In genomic region chr5:93224624-93225023, GRCh38 we compare ENCODE assay signal across 24 cellular contexts.
"Had no signal": no experiment of that assay in that cellular context is flagged by ENCODE, and none has a peak within 500 bp of the region (broad histone marks: within the 10 kb centered on the region; RNA-seq: fewer than 3 reads in every experiment).

No MANE protein-coding gene starts in this region.

- H3K9me3 ChIP-seq: gastrocnemius medialis, prostate gland, right atrium auricular region, sigmoid colon, stomach, thyroid gland had no signal

- H3K27ac ChIP-seq: epithelial cell of prostate, gastrocnemius medialis, neural progenitor cell, prostate gland, right atrium auricular region had no signal

- FAIRE-seq: keratinocyte had no signal

- ATAC-seq: esophagus mucosa; gastrocnemius medialis; left lobe of liver; naive thymus-derived CD4-positive, alpha-beta T cell; stimulated activated effector memory CD8-positive, alpha-beta T cell treated with anti-CD3 and anti-CD28 coated beads, Interleukin-12 subunit alpha, Interleukin-12 subunit beta, amount 100 ng/mL, for 72 hours had no signal

- H3K36me3 ChIP-seq: gastrocnemius medialis, neural progenitor cell, prostate gland, right atrium auricular region, sigmoid colon, stomach, thyroid gland had no signal

- H3K4me2 ChIP-seq: neural progenitor cell had no signal

- H3K4me1 Mint-ChIP-seq: memory B cell; naive thymus-derived CD4-positive, alpha-beta T cell; stimulated activated effector memory CD8-positive, alpha-beta T cell treated with anti-CD3 and anti-CD28 coated beads, Interleukin-12 subunit alpha, Interleukin-12 subunit beta, amount 100 ng/mL, for 72 hours had no signal

- H3K36me3 Mint-ChIP-seq: memory B cell; mesothelial cell of epicardium; naive thymus-derived CD4-positive, alpha-beta T cell; neural progenitor cell; stimulated activated effector memory CD8-positive, alpha-beta T cell treated with anti-CD3 and anti-CD28 coated beads, Interleukin-12 subunit alpha, Interleukin-12 subunit beta, amount 100 ng/mL, for 72 hours had no signal

- H3K4me3 ChIP-seq: gastrocnemius medialis, lung, neural progenitor cell, prostate gland, right atrium auricular region, sigmoid colon, stomach, thyroid gland had no signal

- H3K27me3 Mint-ChIP-seq: memory B cell; naive thymus-derived CD4-positive, alpha-beta T cell had no signal

- H3K4me1 ChIP-seq: gastrocnemius medialis, prostate gland, right atrium auricular region, sigmoid colon, stomach had no signal

- DNase-seq: cortex of kidney; effector CD4-positive, alpha-beta T cell; foreskin fibroblast; gastrocnemius medialis; head of caudate nucleus; naive thymus-derived CD4-positive, alpha-beta T cell; sigmoid colon; stimulated activated CD4-positive, alpha-beta T cell treated with anti-CD3 and anti-CD28 coated beads, Interleukin-2, amount 100 ng/mL, for 24 hours; stimulated activated CD4-positive, alpha-beta T cell treated with anti-CD3 and anti-CD28 coated beads, Interleukin-4, amount 100 ng/mL, for 24 hours; stimulated activated naive CD4-positive, alpha-beta T cell treated with Interleukin-2 at 50 U/mL for 16 hours; stomach; thyroid gland had no signal

- H3K9ac ChIP-seq: neural progenitor cell had no signal

- H3K27me3 ChIP-seq: gastrocnemius medialis, neural progenitor cell, right atrium auricular region, sigmoid colon, stomach, thyroid gland had no signal

- H3K27ac Mint-ChIP-seq: memory B cell; naive thymus-derived CD4-positive, alpha-beta T cell; neural progenitor cell; stimulated activated effector memory CD8-positive, alpha-beta T cell treated with anti-CD3 and anti-CD28 coated beads, Interleukin-12 subunit alpha, Interleukin-12 subunit beta, amount 100 ng/mL, for 72 hours had no signal

- H3K4me3 Mint-ChIP-seq: memory B cell; mesothelial cell of epicardium; naive thymus-derived CD4-positive, alpha-beta T cell; nephron; neural progenitor cell; stimulated activated effector memory CD8-positive, alpha-beta T cell treated with anti-CD3 and anti-CD28 coated beads, Interleukin-12 subunit alpha, Interleukin-12 subunit beta, amount 100 ng/mL, for 72 hours had no signal

- H3K9me3 Mint-ChIP-seq: memory B cell; stimulated activated effector memory CD8-positive, alpha-beta T cell treated with anti-CD3 and anti-CD28 coated beads, Interleukin-12 subunit alpha, Interleukin-12 subunit beta, amount 100 ng/mL, for 72 hours had no signal
